ENCODE assay signal across 8 cellular contexts in genomic region chr3:187741403-187742350, GRCh38. TPM values are rescaled to one million over a fixed set of nuclear protein-coding genes. Genes with fewer than 3 reads are reported as not detected.
DNase-seq lines count a peak whose midpoint lies in the region; ATAC-seq and TF ChIP-seq lines count a peak whose summit lies in the region.

No MANE protein-coding gene starts in this region.

- H3K27ac Mint-ChIP-seq in WTC11, result peak overlapping the region; percentile 33; the same call in 1 of the 2 replicates
- peak overlapping the region; percentile 99 for H3K27ac Mint-ChIP-seq in central memory CD8-positive, alpha-beta T cell (ENCODE audit: low read depth)

- peaks cover 21% of the 10 kb centered on the region for H3K27me3 Mint-ChIP-seq in WTC11 (ENCODE audit: low read depth)
- no peaks in the 10 kb centered on the region for H3K27me3 Mint-ChIP-seq in central memory CD8-positive, alpha-beta T cell

- CTCF ChIA-PET in WTC11 (lab: Charles Lee), result interaction anchor here (0.5 to 4.7 kb wide), 57 partner anchors 7 to 1545 kb away, joined by 3 to 132 read pairs (median 7); partner anchors contain the start of gene LPP

- H3K9me3 Mint-ChIP-seq in WTC11, result no peaks in the 10 kb centered on the region
- H3K9me3 Mint-ChIP-seq in central memory CD8-positive, alpha-beta T cell, result no peaks in the 10 kb centered on the region

- H3K4me3 Mint-ChIP-seq in WTC11, result peak overlapping the region; percentile 82
- peak overlapping the region; percentile 100 for H3K4me3 Mint-ChIP-seq in central memory CD8-positive, alpha-beta T cell

- H3K36me3 Mint-ChIP-seq in WTC11, result no peaks in the 10 kb centered on the region
- H3K36me3 Mint-ChIP-seq in central memory CD8-positive, alpha-beta T cell (ENCODE audit: insufficient read depth), result peaks cover 65% of the 10 kb centered on the region

- POLR2A ChIA-PET in WTC11 (lab: Charles Lee), result interaction anchor here (0.6 to 4.6 kb wide), 5 partner anchors 7 to 1213 kb away, joined by 3 to 41 read pairs (median 12); partner anchors contain the start of gene LPP

- H3K4me1 Mint-ChIP-seq in WTC11, result peaks cover 44% of the 10 kb centered on the region
- H3K4me1 Mint-ChIP-seq in central memory CD8-positive, alpha-beta T cell, result peaks cover 71% of the 10 kb centered on the region

- ATAC-seq in WTC11 (no peak), HG02970 (IDR thresholded peaks at IDR 0.05; ENCODE audit: low FRiP score, unreplicated experiment) (no peak), HG02623 (IDR thresholded peaks at IDR 0.05; ENCODE audit: unreplicated experiment) (no peak)
- peak; percentile 25 for ATAC-seq in central memory CD8-positive, alpha-beta T cell (replicated peaks; ENCODE audit: extremely low read depth, poor library complexity, severe bottlenecking)

- peak; percentile 90 for DNase-seq in NCI-H2107 treated with DMSO at 0.1 percent for 48 hours (lab: John Stamatoyannopoulos, UW; ENCODE audit: unreplicated experiment)
- peak; percentile 67 for DNase-seq in WTC11 (ENCODE audit: low spot score)
- peak; percentile 55 to 61 for DNase-seq in central memory CD8-positive, alpha-beta T cell (ENCODE audit: low spot score in 2 of 2)
- peak; percentile 64 for DNase-seq in kidney glomerular epithelial cell (lab: John Stamatoyannopoulos, UW)
- DNase-seq in stimulated activated CD4-positive, alpha-beta T cell treated with anti-CD3 and anti-CD28 coated beads, Interleukin-12 subunit alpha, Interleukin-12 subunit beta, amount 100 ng/mL, for 48 hours (ENCODE audit: low read depth in 2 of 3, low spot score in 1 of 3), result peak; percentile 64 to 72 (median 67)

- TF ChIP-seq CTCF in GM12872 (IDR thresholded peaks at IDR 0.05; ENCODE audit: insufficient read depth, low read depth, low read length) (peak; percentile 64), WTC11 (IDR thresholded peaks at IDR 0.05) (peak; percentile 81)

TF ChIP-seq in WTC11, 78 proteins besides CTCF, POLR2A, EP300 and RAD21:
- no peak for TF ChIP-seq PREB (CRISPR knock-in tag; IDR thresholded peaks at IDR 0.05; ENCODE audit: borderline replicate concordance)
- no peak for TF ChIP-seq ZNF671 (CRISPR knock-in tag; IDR thresholded peaks at IDR 0.05)
- TF ChIP-seq NFE2L1 (CRISPR knock-in tag; IDR thresholded peaks at IDR 0.05), result 0 out of 2 replicates have a peak, but pooled peaks have one; percentile 27

RNA-seq across cellular contexts. Expression of gene BCL6, which starts 3.6 kb away (rescaled TPM):
- 10.2 to 11.8 TPM (median 11.2 TPM) in 3 replicates for total RNA-seq in WTC11 (2021)

RNA-seq across cellular contexts. Expression of gene RTP2, which starts 39.3 kb away (rescaled TPM):
- not detected in 3 replicates for total RNA-seq in WTC11 (2021)
